ENCODE assay signal across 15 cellular contexts in genomic region chr10:109977382-109977806, GRCh38. TPM values are rescaled to one million over a fixed set of nuclear protein-coding genes. Genes with fewer than 3 reads are reported as not detected.
A peak's percentile ranks its signal among the peaks of the same experiment; 100 is the strongest.
DNase-seq lines count a peak whose midpoint lies in the region; ATAC-seq, FAIRE-seq and TF ChIP-seq lines count a peak whose summit lies in the region.
"Had no signal": no experiment of that assay in that cellular context is flagged by ENCODE, and none has a peak within 500 bp of the region (broad histone marks: within the 10 kb centered on the region; RNA-seq: fewer than 3 reads in every experiment).

No MANE protein-coding gene starts in this region.

- DNase-seq in HCT116 (ENCODE audit: low read depth, low spot score) (no peak), ascending aorta (ENCODE audit: low spot score in 2 of 2) (peak in 1 of 2 donors; percentile 82), kidney (no peak), smooth muscle cell (lab: John Stamatoyannopoulos, UW; ENCODE audit: unreplicated experiment) (no peak), NCI-H524 treated with DMSO at 0.1 percent for 48 hours (lab: John Stamatoyannopoulos, UW) (no peak), NCI-H146 (lab: John Stamatoyannopoulos, UW) (no peak)
- DNase-seq: activated CD4-positive, alpha-beta memory T cell treated with anti-CD3 and anti-CD28 coated beads for 36 hours; DND-41; NCI-H1436 treated with DMSO at 0.1 percent for 48 hours; RPMI8226; stimulated activated CD4-positive, alpha-beta T cell treated with anti-CD3 and anti-CD28 coated beads, Interleukin-12 subunit alpha, Interleukin-12 subunit beta, amount 100 ng/mL, for 4 hours had no signal

- TF ChIP-seq CTCF in HCT116 (IDR thresholded peaks at IDR 0.05 in 2 of 3, conservative IDR thresholded peaks at IDR 0.05 in 1 of 3; ENCODE audit: borderline replicate concordance in 1 of 3, insufficient read depth in 1 of 3, low read depth in 2 of 3, low read length in 2 of 3) (no peak), ascending aorta (IDR thresholded peaks at IDR 0.05) (no peak), kidney (IDR thresholded peaks at IDR 0.05; ENCODE audit: borderline replicate concordance, extremely low read depth, insufficient read depth) (no peak), smooth muscle cell (IDR thresholded peaks at IDR 0.05; ENCODE audit: borderline replicate concordance, insufficient read depth, poor library complexity, severe bottlenecking) (no peak)

- RAD21 ChIA-PET in HCT116 (lab: Charles Lee; ENCODE audit: low non-redundant PET in 1 of 2, low total read pairs in 2 of 2, uncharacterized antibody in 2 of 2, unreplicated experiment in 2 of 2): no interaction called here

- CTCF ChIA-PET in HCT116 (lab: Charles Lee): interaction anchor here (1.5 to 3.7 kb wide), 3 partner anchors 9 to 58 kb away, joined by 5 to 24 read pairs (median 8); no protein-coding TSS in a partner anchor

- no peaks in the 10 kb centered on the region for H3K79me2 ChIP-seq in HCT116 (ENCODE audit: insufficient read depth, low read length)
- no peaks in the 10 kb centered on the region for H3K79me2 ChIP-seq in smooth muscle cell (ENCODE audit: low read depth)

- POLR2A ChIA-PET in HCT116 (lab: Charles Lee): no interaction called here

- no TSS peak for BruUV-seq in HCT116 (replicated peaks; lab: Mats Ljungman, UMichigan)

- no peak overlapping the region for H3K4me3 ChIP-seq in HCT116 (replicated peaks in 1 of 2; ENCODE audit: low read depth in 1 of 2, low read length in 2 of 2)
- peak overlapping the region; percentile 18 to 37 for H3K4me3 ChIP-seq in ascending aorta
- H3K4me3 ChIP-seq in kidney (ENCODE audit: low read length in 2 of 2): peak overlapping the region in 1 of 2 donors; percentile 34
- H3K4me3 ChIP-seq in smooth muscle cell: no peak overlapping the region

- H3K4me1 ChIP-seq in HCT116 (ENCODE audit: control insufficient read depth in 1 of 2, insufficient read depth in 2 of 2, low read length in 2 of 2) (no peaks in the 10 kb centered on the region), ascending aorta (peaks cover 4 to 44% of the 10 kb centered on the region in 2 donors), kidney (ENCODE audit: control insufficient read depth in 1 of 2, insufficient read depth in 1 of 2, low read depth in 1 of 2, low read length in 2 of 2) (peaks cover 16 to 36% of the 10 kb centered on the region in 2 donors), smooth muscle cell (ENCODE audit: low read depth) (peaks cover 31% of the 10 kb centered on the region)

- H3K9ac ChIP-seq in HCT116 (ENCODE audit: low read length) (no peak overlapping the region), kidney (ENCODE audit: low read length in 2 of 2) (peak overlapping the region in 1 of 2 donors; percentile 23), smooth muscle cell (ENCODE audit: low read depth) (peak overlapping the region; percentile 86)

- FAIRE-seq in kidney (lab: Jason Lieb, UNC): no peak
- FAIRE-seq: keratinocyte had no signal

- TF ChIP-seq POLR2A in HCT116 (IDR thresholded peaks at IDR 0.05; ENCODE audit: borderline replicate concordance, extremely low read depth, insufficient read depth, insufficient read length): no peak

- H3K36me3 ChIP-seq in HCT116 (ENCODE audit: control insufficient read depth in 1 of 2, insufficient read depth in 2 of 2, low read length in 2 of 2) (no peaks in the 10 kb centered on the region), ascending aorta (no peaks in the 10 kb centered on the region), kidney (ENCODE audit: control insufficient read depth in 1 of 2, insufficient read depth in 2 of 2, low read length in 2 of 2) (no peaks in the 10 kb centered on the region), smooth muscle cell (ENCODE audit: low read depth) (no peaks in the 10 kb centered on the region)

- H3K27me3 ChIP-seq in HCT116 (ENCODE audit: insufficient read depth, low read length) (0 out of 2 replicates have a peak, but pooled peaks cover 5% of the 10 kb centered on the region), ascending aorta (no peaks in the 10 kb centered on the region), smooth muscle cell (ENCODE audit: low read depth) (no peaks in the 10 kb centered on the region)

- H3K9me2 ChIP-seq in HCT116 (ENCODE audit: insufficient read depth): no peaks in the 10 kb centered on the region; the same call in 1 of the 2 replicates

- TF ChIP-seq RAD21 in HCT116 (IDR thresholded peaks at IDR 0.05; ENCODE audit: low read depth): no peak

- no peak overlapping the region for H3K4me2 ChIP-seq in HCT116 (ENCODE audit: low read length)
- peak overlapping the region; percentile 73 for H3K4me2 ChIP-seq in smooth muscle cell

- H2AFZ ChIP-seq in HCT116 (ENCODE audit: low read depth, low read length, poor library complexity, severe bottlenecking) (no peak overlapping the region), smooth muscle cell (ENCODE audit: low read depth) (peak overlapping the region; percentile 2)

- H4K20me1 ChIP-seq in HCT116 (ENCODE audit: insufficient read depth) (no peaks in the 10 kb centered on the region), smooth muscle cell (ENCODE audit: low read depth) (no peaks in the 10 kb centered on the region)

- no peak overlapping the region for H3K27ac ChIP-seq in HCT116 (ENCODE audit: low read depth, low read length)
- peak overlapping the region; percentile 81 for H3K27ac ChIP-seq in ascending aorta
- H3K27ac ChIP-seq in kidney (ENCODE audit: low read depth in 2 of 2, low read length in 2 of 2): peak overlapping the region; percentile 68 to 80
- H3K27ac ChIP-seq in smooth muscle cell (ENCODE audit: low read depth): peak overlapping the region; percentile 98

- H3K9me3 ChIP-seq in HCT116 (ENCODE audit: control insufficient read depth in 1 of 2, insufficient read depth in 1 of 2, low read depth in 1 of 2, low read length in 2 of 2) (no peaks in the 10 kb centered on the region), ascending aorta (no peaks in the 10 kb centered on the region), kidney (ENCODE audit: control insufficient read depth in 1 of 2, low read length in 2 of 2) (no peaks in the 10 kb centered on the region), smooth muscle cell (replicated peaks; ENCODE audit: low read depth) (no peaks in the 10 kb centered on the region)

- intact Hi-C loops in HCT116 (cut with micrococcal nuclease) (no loop called here), ascending aorta (cut with DNase I) (loop anchor here (5.0 kb wide), 2 partner anchors 55 to 100 kb away; partner anchors contain the start of gene XPNPEP1), kidney (cut with DNase I) (no loop called here)

- no peak for ATAC-seq in HCT116
- ATAC-seq in GM18873 (IDR thresholded peaks at IDR 0.05; ENCODE audit: low FRiP score, unreplicated experiment): no peak
- no peak for ATAC-seq in GM18520 (IDR thresholded peaks at IDR 0.05; ENCODE audit: unreplicated experiment)
- ATAC-seq: stimulated activated memory B cell treated with anti-CD40 and anti-IgM and Interleukin-4, amounts not matched to agents 10 μg/mL and 1 μg/mL and 100 μg/mL, for 72 hours had no signal

- WGBS in smooth muscle cell (ENCODE audit: low lambda C conversion rate): 1% methylated on average over 6 of the region's 6 CpGs

- peaks cover 11% of the 10 kb centered on the region for H3F3A ChIP-seq in smooth muscle cell (ENCODE audit: low read depth)

TF ChIP-seq in HCT116, 20 proteins besides CTCF, POLR2A, EP300 and RAD21:
- no peak for TF ChIP-seq POLR2AphosphoS5 (IDR thresholded peaks at IDR 0.05; ENCODE audit: low read depth, low read length)
- TF ChIP-seq ZFX (IDR thresholded peaks at IDR 0.05): 0 out of 2 replicates have a peak, but pooled peaks have one; percentile 9

RNA-seq across cellular contexts. Expression of gene ADD3, which starts 30.4 kb away (rescaled TPM):
- total RNA-seq in HCT116 (2021; ENCODE audit: unreplicated experiment) (41.1 TPM), ascending aorta (93.0 TPM), kidney (79.2 TPM), smooth muscle cell (154 and 155 TPM in 2 replicates)
- 29.7 and 37.2 TPM in 2 replicates for polyA plus RNA-seq in HCT116 (2012)
- polyA plus RNA-seq in kidney (ENCODE audit: insufficient read depth, low read depth, low replicate concordance) (56.9 TPM), smooth muscle cell (66.3 and 75.0 TPM in 2 replicates)

RNA-seq across cellular contexts. Expression of gene XPNPEP1, which starts 54.1 kb away (rescaled TPM):
- total RNA-seq in HCT116 (2021; ENCODE audit: unreplicated experiment) (87.3 TPM), ascending aorta (212 TPM), kidney (62.4 TPM), smooth muscle cell (115 and 147 TPM in 2 replicates)
- polyA plus RNA-seq in HCT116 (2012): 92.4 and 111 TPM in 2 replicates
- polyA plus RNA-seq in kidney (ENCODE audit: insufficient read depth, low read depth, low replicate concordance) (34.4 TPM), smooth muscle cell (63.0 and 64.3 TPM in 2 replicates)

Comparison
In these comparisons a context has a peak if more than half of its experiments do, and no peak if none do; other contexts are left out.
1. H3K4me3 ChIP-seq: peak in ascending aorta (2 of 2); none in HCT116 (0 of 2) and smooth muscle cell (single experiment).